Comparison of ENCODE assay signal across 9 cellular contexts in genomic region chr13:98563071-98563470, GRCh38. TPM values are rescaled to one million over a fixed set of nuclear protein-coding genes. Genes with fewer than 3 reads are reported as not detected.
DNase-seq lines count a peak whose midpoint lies in the region; ATAC-seq lines count a peak whose summit lies in the region.
"Had no signal": no experiment of that assay in that cellular context is flagged by ENCODE, and none has a peak within 500 bp of the region (broad histone marks: within the 10 kb centered on the region; RNA-seq: fewer than 3 reads in every experiment).

No MANE protein-coding gene starts in this region.

- H3K36me3 ChIP-seq in mucosa of rectum (ENCODE audit: control insufficient read depth in 2 of 2, insufficient read depth in 2 of 2, low read length in 2 of 2) = peaks cover 0 to 9% of the 10 kb centered on the region in 2 donors

- H3K27ac ChIP-seq in mucosa of rectum (ENCODE audit: low read depth in 2 of 2, low read length in 2 of 2) = peak overlapping the region; percentile 16 to 25

- DNase-seq in ELF-1 (ENCODE audit: low read depth, low spot score) = peak; percentile 77
- no peak for DNase-seq in activated T-cell treated with anti-CD3 and anti-CD28 coated beads, Interleukin-2, amount 50 U/mL, for 24 hours
- no peak for DNase-seq in occipital lobe (lab: John Stamatoyannopoulos, UW)
- DNase-seq: NCI-H69 had no signal

- peak overlapping the region; percentile 78 for H3K4me3 Mint-ChIP-seq in activated T-cell treated with anti-CD3 and anti-CD28 coated beads, Interleukin-2, amount 50 U/mL, for 24 hours

- no peaks in the 10 kb centered on the region for H3K9me3 Mint-ChIP-seq in activated T-cell treated with anti-CD3 and anti-CD28 coated beads, Interleukin-2, amount 50 U/mL, for 24 hours

- no peaks in the 10 kb centered on the region for H3K9me3 ChIP-seq in mucosa of rectum (ENCODE audit: control insufficient read depth in 2 of 2, low read length in 2 of 2)

- H3K36me3 Mint-ChIP-seq in activated T-cell treated with anti-CD3 and anti-CD28 coated beads, Interleukin-2, amount 50 U/mL, for 24 hours (ENCODE audit: low read depth) = peaks cover 69% of the 10 kb centered on the region

- no peaks in the 10 kb centered on the region for H3K27me3 Mint-ChIP-seq in activated T-cell treated with anti-CD3 and anti-CD28 coated beads, Interleukin-2, amount 50 U/mL, for 24 hours

- peaks cover 49 to 59% of the 10 kb centered on the region in 2 donors for H3K4me1 ChIP-seq in mucosa of rectum (ENCODE audit: control insufficient read depth in 2 of 2, insufficient read depth in 2 of 2, low read length in 2 of 2)

- H3K27ac Mint-ChIP-seq in activated T-cell treated with anti-CD3 and anti-CD28 coated beads, Interleukin-2, amount 50 U/mL, for 24 hours = peak overlapping the region; percentile 93

- peak overlapping the region in 1 of 2 donors; percentile 32 for H3K9ac ChIP-seq in mucosa of rectum (ENCODE audit: low read depth in 1 of 2, low read length in 2 of 2)

- peaks cover 87% of the 10 kb centered on the region for H3K4me1 Mint-ChIP-seq in activated T-cell treated with anti-CD3 and anti-CD28 coated beads, Interleukin-2, amount 50 U/mL, for 24 hours (ENCODE audit: low read depth)

- ATAC-seq in HG02678 (IDR thresholded peaks at IDR 0.05; ENCODE audit: unreplicated experiment) (peak; percentile 47), HG02970 (IDR thresholded peaks at IDR 0.05; ENCODE audit: low FRiP score, unreplicated experiment) (no peak), GM21737 (IDR thresholded peaks at IDR 0.05; ENCODE audit: unreplicated experiment) (no peak), GM21423 (IDR thresholded peaks at IDR 0.05; ENCODE audit: unreplicated experiment) (no peak)

- H3K4me3 ChIP-seq in mucosa of rectum (ENCODE audit: low read length in 2 of 2) = peak overlapping the region in 1 of 2 donors; percentile 44

- no peaks in the 10 kb centered on the region for H3K27me3 ChIP-seq in mucosa of rectum (ENCODE audit: control insufficient read depth in 2 of 2, insufficient read depth in 2 of 2, low read length in 2 of 2)

RNA-seq across cellular contexts. Expression of gene STK24, which starts 13.8 kb away (rescaled TPM):
- 32.8 TPM for total RNA-seq in occipital lobe
